Comparison of ENCODE assay signal across 8 cellular contexts in genomic region chr5:72378636-72379289, GRCh38. TPM values are rescaled to one million over a fixed set of nuclear protein-coding genes. Genes with fewer than 3 reads are reported as not detected.
DNase-seq lines count a peak whose midpoint lies in the region; ATAC-seq and TF ChIP-seq lines count a peak whose summit lies in the region.
"Had no signal": no experiment of that assay in that cellular context is flagged by ENCODE, and none has a peak within 500 bp of the region (broad histone marks: within the 10 kb centered on the region; RNA-seq: fewer than 3 reads in every experiment).

No MANE protein-coding gene starts in this region.

- intact Hi-C loops in esophagus squamous epithelium (cut with DNase I), result no loop called here

- H3K36me3 Mint-ChIP-seq in HFFc6 (ENCODE audit: low read depth), result peaks cover 12% of the 10 kb centered on the region; the same call in 1 of the 2 replicates
- peaks cover 6 to 7% of the 10 kb centered on the region in 2 donors for H3K36me3 Mint-ChIP-seq in stimulated activated naive B cell treated with anti-CD40 and anti-IgM and Interleukin-4, amounts not matched to agents 10 μg/mL and 1 μg/mL and 100 μg/mL, for 72 hours

- no peak for TF ChIP-seq CTCF in HFFc6 (IDR thresholded peaks at IDR 0.05)
- TF ChIP-seq CTCF in esophagus squamous epithelium (IDR thresholded peaks at IDR 0.05), result no peak

- peak overlapping the region in 1 of 3 donors; percentile 3 for H3K9ac ChIP-seq in skeletal muscle tissue (ENCODE audit: low read depth in 1 of 3, low read length in 3 of 3)

- H3K27me3 ChIP-seq in esophagus squamous epithelium, result no peaks in the 10 kb centered on the region
- H3K27me3 ChIP-seq in skeletal muscle tissue (ENCODE audit: control insufficient read depth in 3 of 3, insufficient read depth in 3 of 3, low read length in 3 of 3), result no peaks in the 10 kb centered on the region

- H3K9me3 ChIP-seq in esophagus squamous epithelium (no peaks in the 10 kb centered on the region), skeletal muscle tissue (ENCODE audit: control insufficient read depth in 3 of 3, low read length in 3 of 3) (no peaks in the 10 kb centered on the region)

- peaks cover 63% of the 10 kb centered on the region for H3K4me1 Mint-ChIP-seq in HFFc6 (ENCODE audit: low read depth)
- H3K4me1 Mint-ChIP-seq in stimulated activated naive B cell treated with anti-CD40 and anti-IgM and Interleukin-4, amounts not matched to agents 10 μg/mL and 1 μg/mL and 100 μg/mL, for 72 hours, result peaks cover 9 to 16% of the 10 kb centered on the region in 2 donors

- H3K9me3 Mint-ChIP-seq in HFFc6, result peaks cover 13% of the 10 kb centered on the region; the same call in 1 of the 2 replicates
- H3K9me3 Mint-ChIP-seq in stimulated activated naive B cell treated with anti-CD40 and anti-IgM and Interleukin-4, amounts not matched to agents 10 μg/mL and 1 μg/mL and 100 μg/mL, for 72 hours, result peaks cover 0 to 2% of the 10 kb centered on the region in 2 donors
- H3K9me3 Mint-ChIP-seq: T-helper 1 cell treated with Interleukin-12 subunit alpha and Interleukin-12 subunit beta and Interleukin-4 antibody, amounts not matched to agents 30 μg/mL and 1 μg/mL, for 36 hours had no signal

- H3K27me3 Mint-ChIP-seq in HFFc6 (ENCODE audit: insufficient read depth), result no peaks in the 10 kb centered on the region
- H3K27me3 Mint-ChIP-seq in stimulated activated naive B cell treated with anti-CD40 and anti-IgM and Interleukin-4, amounts not matched to agents 10 μg/mL and 1 μg/mL and 100 μg/mL, for 72 hours, result peaks cover 16 to 21% of the 10 kb centered on the region in 2 donors

- no peak for ATAC-seq in GM18909 (IDR thresholded peaks at IDR 0.05; ENCODE audit: poor library complexity, unreplicated experiment)
- ATAC-seq in stimulated activated naive B cell treated with anti-CD40 and anti-IgM and Interleukin-4, amounts not matched to agents 10 μg/mL and 1 μg/mL and 100 μg/mL, for 72 hours (replicated peaks), result no peak

- peak overlapping the region in 3 of 4 donors; percentile 15 to 41 (median 32) for H3K27ac ChIP-seq in esophagus squamous epithelium
- peak overlapping the region; percentile 85 for H3K27ac ChIP-seq in skeletal muscle tissue (ENCODE audit: low read depth, low read length)

- H3K4me3 Mint-ChIP-seq in HFFc6, result peak overlapping the region; percentile 58
- no peak overlapping the region for H3K4me3 Mint-ChIP-seq in stimulated activated naive B cell treated with anti-CD40 and anti-IgM and Interleukin-4, amounts not matched to agents 10 μg/mL and 1 μg/mL and 100 μg/mL, for 72 hours
- H3K4me3 Mint-ChIP-seq: T-helper 1 cell treated with Interleukin-12 subunit alpha and Interleukin-12 subunit beta and Interleukin-4 antibody, amounts not matched to agents 30 μg/mL and 1 μg/mL, for 36 hours had no signal

- 6 to 22% methylated on average over 4 of the region's 4 CpGs for WGBS in esophagus squamous epithelium, 2 donors

- H3K4me3 ChIP-seq in esophagus squamous epithelium (no peak overlapping the region), skeletal muscle tissue (ENCODE audit: low read length in 3 of 3) (no peak overlapping the region)

- DNase-seq in HFFc6 (peak; percentile 81), OCI-M1 (lab: John Stamatoyannopoulos, UW) (peak; percentile 20), esophagus squamous epithelium (lab: John Stamatoyannopoulos, UW) (no peak)
- DNase-seq in activated CD4-positive, alpha-beta T cell treated with anti-CD3 and anti-CD28 coated beads, Interleukin-2, amount 50 U/mL, for 1 hour, result no peak
- no peak for DNase-seq in stimulated activated naive B cell treated with anti-CD40 and anti-IgM and Interleukin-4, amounts not matched to agents 10 μg/mL and 1 μg/mL and 100 μg/mL, for 72 hours

- H3K27ac Mint-ChIP-seq in HFFc6, result peak overlapping the region; percentile 85
- no peak overlapping the region for H3K27ac Mint-ChIP-seq in stimulated activated naive B cell treated with anti-CD40 and anti-IgM and Interleukin-4, amounts not matched to agents 10 μg/mL and 1 μg/mL and 100 μg/mL, for 72 hours
- H3K27ac Mint-ChIP-seq: T-helper 1 cell treated with Interleukin-12 subunit alpha and Interleukin-12 subunit beta and Interleukin-4 antibody, amounts not matched to agents 30 μg/mL and 1 μg/mL, for 36 hours had no signal

- H3K36me3 ChIP-seq in esophagus squamous epithelium (no peaks in the 10 kb centered on the region), skeletal muscle tissue (ENCODE audit: control insufficient read depth in 3 of 3, insufficient read depth in 3 of 3, low read length in 3 of 3) (no peaks in the 10 kb centered on the region)

- TF ChIP-seq POLR2A in esophagus squamous epithelium (IDR thresholded peaks at IDR 0.05), result no peak

- H3K4me1 ChIP-seq in esophagus squamous epithelium (peaks cover 0 to 44% (median 24%) of the 10 kb centered on the region in 3 donors), skeletal muscle tissue (ENCODE audit: control insufficient read depth in 3 of 3, insufficient read depth in 3 of 3, low read length in 3 of 3) (peaks cover 24 to 33% (median 26%) of the 10 kb centered on the region in 3 donors)

RNA-seq across cellular contexts. Expression of gene PTCD2, which starts 58.6 kb away (rescaled TPM):
- 10 to 100 TPM; 10.8 to 14.4 (median 12.9) TPM for total RNA-seq in HFFc6 (2021; fragmentation: NEBNext Ultra II Directional; extraction: Animal tissue kit (Norgen Biotek cat#: 25700))
- total RNA-seq in esophagus squamous epithelium, result 1 to 10 TPM; 3.1 to 8.7 (median 5.7) TPM
- total RNA-seq in skeletal muscle tissue, result 2.6 TPM

RNA-seq across cellular contexts. Expression of gene MRPS27, which starts 58.7 kb away (rescaled TPM):
- 10 to 100 TPM; 46.1 to 74.1 (median 57.9) TPM for total RNA-seq in HFFc6 (2021; fragmentation: NEBNext Ultra II Directional; extraction: Animal tissue kit (Norgen Biotek cat#: 25700))
- 10 to 100 TPM; 33.7 to 60.0 (median 53.9) TPM for total RNA-seq in esophagus squamous epithelium
- 75.7 TPM for total RNA-seq in skeletal muscle tissue

Comparison
In these comparisons a context has a peak if more than half of its experiments do, and no peak if none do; other contexts are left out.
1. DNase-seq: peak in HFFc6 (single experiment) and OCI-M1 (single experiment); none in esophagus squamous epithelium (single experiment), activated CD4-positive, alpha-beta T cell treated with anti-CD3 and anti-CD28 coated beads, Interleukin-2, amount 50 U/mL, for 1 hour (single experiment) and stimulated activated naive B cell treated with anti-CD40 and anti-IgM and Interleukin-4, amounts not matched to agents 10 μg/mL and 1 μg/mL and 100 μg/mL, for 72 hours (single experiment).